ENCODE assay signal across 8 cellular contexts in the genomic region with DNA sequence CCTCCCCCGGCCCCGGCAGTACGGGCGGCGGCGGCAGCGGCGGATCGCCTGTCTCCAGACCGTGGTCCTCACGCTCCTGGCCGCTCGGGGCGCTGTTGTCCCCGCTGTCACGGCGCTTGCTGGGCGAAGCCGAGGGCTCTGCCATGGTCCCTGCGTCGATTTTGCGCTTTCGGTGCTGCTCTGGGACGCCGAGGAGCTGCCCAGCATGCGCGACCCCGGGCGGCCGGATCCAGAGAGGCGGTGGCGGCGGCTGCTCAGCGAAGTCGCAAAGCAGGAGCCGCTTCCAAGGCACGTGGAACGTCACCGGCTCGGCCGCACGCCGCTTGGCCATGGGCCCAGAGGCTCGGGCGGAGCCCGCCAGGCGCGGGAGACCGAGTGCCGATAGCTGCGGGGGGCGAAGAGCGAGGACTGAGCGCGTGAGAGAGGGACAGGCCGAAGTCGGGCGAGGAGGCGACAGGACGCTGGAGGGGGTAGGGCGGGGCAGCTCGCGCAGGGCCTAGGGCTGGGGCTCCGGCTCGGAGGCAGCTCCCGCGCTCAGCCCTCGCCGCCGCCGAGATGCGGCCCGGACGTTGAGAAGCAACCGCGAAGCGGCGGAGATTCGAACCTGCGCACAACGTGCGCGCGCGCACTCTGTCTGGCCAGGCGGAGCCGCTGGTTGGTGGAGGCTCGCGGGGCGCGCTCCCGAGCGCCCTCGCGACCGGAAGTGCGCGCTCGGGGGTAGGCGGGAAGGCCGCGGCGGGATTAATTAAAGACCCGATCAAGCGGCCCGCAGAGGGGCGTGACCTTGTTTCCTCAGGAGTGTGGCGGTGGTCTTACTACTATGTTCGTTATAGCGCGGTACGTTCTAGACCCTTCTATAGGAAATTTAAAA. TPM values are rescaled to one million over a fixed set of nuclear protein-coding genes. Genes with fewer than 3 reads are reported as not detected.
DNase-seq lines count a peak whose midpoint lies in the region; ATAC-seq and TF ChIP-seq lines count a peak whose summit lies in the region.

C9orf40 (minus strand) TSS at position 632 of the 871 bp plus-strand sequence; CDS start at position 331, 301 bp downstream.

- no TSS peak for BruUV-seq in HCT116 (replicated peaks; lab: Mats Ljungman, UMichigan)

- POLR2A ChIA-PET in HCT116 (lab: Charles Lee): interaction anchor here (0.6 to 1.4 kb wide), 6 partner anchors 11 to 149 kb away, joined by 3 to 5 read pairs (median 4); partner anchors contain the start of gene CARNMT1

- TF ChIP-seq CTCF in HCT116 (IDR thresholded peaks at IDR 0.05 in 2 of 3, conservative IDR thresholded peaks at IDR 0.05 in 1 of 3; ENCODE audit: borderline replicate concordance in 1 of 3, insufficient read depth in 1 of 3, low read depth in 2 of 3, low read length in 2 of 3) (peak in 2 of 3 experiments; percentile 66 to 82; a peak in 4 of 6 replicates), MM.1S (IDR thresholded peaks at IDR 0.05; ENCODE audit: low read length) (peak; percentile 65), foreskin fibroblast (IDR thresholded peaks at IDR 0.05; ENCODE audit: low read depth, low read length) (peak; percentile 72)

- H3K9me3 ChIP-seq in HCT116 (ENCODE audit: control insufficient read depth in 1 of 2, insufficient read depth in 1 of 2, low read depth in 1 of 2, low read length in 2 of 2) (no peaks in the 10 kb centered on the region), MM.1S (replicated peaks; ENCODE audit: insufficient read depth, low read length) (no peaks in the 10 kb centered on the region), neuron (ENCODE audit: low read length) (no peaks in the 10 kb centered on the region), subcutaneous abdominal adipose tissue (ENCODE audit: control insufficient read depth in 5 of 5, low read length in 5 of 5) (no peaks in the 10 kb centered on the region)

- ATAC-seq in HCT116: peak; percentile 88

- TF ChIP-seq RAD21 in HCT116 (IDR thresholded peaks at IDR 0.05; ENCODE audit: low read depth): 0 out of 2 replicates have a peak, but pooled peaks have one; percentile 12

- CTCF ChIA-PET in HCT116 (lab: Charles Lee): interaction anchor here (0.7 to 2.0 kb wide), 18 partner anchors 9 to 185 kb away, joined by 3 to 19 read pairs (median 4); partner anchors contain the start of genes CARNMT1, NMRK1 and TRPM6

- peak within 1 kb of the TSS; percentile 99 for H3K27ac ChIP-seq in HCT116 (ENCODE audit: low read depth, low read length)
- H3K27ac ChIP-seq in MM.1S (ENCODE audit: low read length): peak within 1 kb of the TSS; percentile 95
- peak within 1 kb of the TSS; percentile 90 for H3K27ac ChIP-seq in subcutaneous abdominal adipose tissue (ENCODE audit: low read depth, low read length)

- H4K20me1 ChIP-seq in HCT116 (ENCODE audit: insufficient read depth) (no peaks in the 10 kb centered on the region), MM.1S (ENCODE audit: insufficient read depth, low read length) (no peaks in the 10 kb centered on the region)

- H2AFZ ChIP-seq in HCT116 (ENCODE audit: low read depth, low read length, poor library complexity, severe bottlenecking): no peak within 1 kb of the TSS
- H2AFZ ChIP-seq in MM.1S (ENCODE audit: low read length): peak within 1 kb of the TSS; percentile 99
- peak within 1 kb of the TSS; percentile 94 for H2AFZ ChIP-seq in neuron (ENCODE audit: low read depth, low read length)

- H3K79me2 ChIP-seq in HCT116 (ENCODE audit: insufficient read depth, low read length): peaks cover 12% of the 10 kb centered on the region
- H3K79me2 ChIP-seq in MM.1S (ENCODE audit: low read length): peaks cover 12% of the 10 kb centered on the region; the same call in 1 of the 2 replicates

- DNase-seq in GM04503 (ENCODE audit: low read depth): peak; percentile 24
- peak; percentile 81 for DNase-seq in HCT116 (ENCODE audit: low read depth, low spot score)
- peak; percentile 94 for DNase-seq in MM.1S
- DNase-seq in SHP77 treated with DMSO at 0.1 percent for 48 hours (lab: John Stamatoyannopoulos, UW): peak; percentile 42
- DNase-seq in activated effector memory CD4-positive, alpha-beta T cell treated with anti-CD3 and anti-CD28 coated beads, Interleukin-2, amount 50 U/mL, for 16 hours: peak; percentile 97
- peak; percentile 85 to 96 for DNase-seq in foreskin fibroblast

- intact Hi-C loops in HCT116 (cut with micrococcal nuclease): loop anchor here (5.0 to 10.0 kb wide), 4 partner anchors 75 to 232 kb away; partner anchors contain the start of genes CARNMT1, NMRK1 and OSTF1

- H3K27me3 ChIP-seq in HCT116 (ENCODE audit: insufficient read depth, low read length): no peaks in the 10 kb centered on the region
- no peaks in the 10 kb centered on the region for H3K27me3 ChIP-seq in MM.1S (replicated peaks; ENCODE audit: insufficient read depth, low read length)
- H3K27me3 ChIP-seq in neuron (ENCODE audit: insufficient read depth, low read length): no peaks in the 10 kb centered on the region
- no peaks in the 10 kb centered on the region for H3K27me3 ChIP-seq in subcutaneous abdominal adipose tissue (ENCODE audit: control insufficient read depth in 5 of 5, insufficient read depth in 4 of 5, low read length in 5 of 5)

- peaks cover 3 to 15% of the 10 kb centered on the region in 2 experiments; a peak in 2 of 4 replicates for H3K4me1 ChIP-seq in HCT116 (ENCODE audit: control insufficient read depth in 1 of 2, insufficient read depth in 2 of 2, low read length in 2 of 2)
- H3K4me1 ChIP-seq in MM.1S (ENCODE audit: low read length): 0 out of 2 replicates have a peak, but pooled peaks cover 3% of the 10 kb centered on the region
- H3K4me1 ChIP-seq in neuron (ENCODE audit: insufficient read depth, low read length): peaks cover 8% of the 10 kb centered on the region
- H3K4me1 ChIP-seq in subcutaneous abdominal adipose tissue (ENCODE audit: control insufficient read depth in 5 of 5, insufficient read depth in 5 of 5, low read length in 5 of 5): peaks cover 0 to 25% (median 16%) of the 10 kb centered on the region in 5 donors

- H3K4me3 ChIP-seq in HCT116 (replicated peaks in 1 of 2; ENCODE audit: low read depth in 1 of 2, low read length in 2 of 2): peak within 1 kb of the TSS; percentile 86 to 89
- H3K4me3 ChIP-seq in MM.1S (ENCODE audit: low read length): peak within 1 kb of the TSS; percentile 98
- H3K4me3 ChIP-seq in foreskin fibroblast (ENCODE audit: low read depth in 1 of 2, low read length in 2 of 2): peak within 1 kb of the TSS; percentile 87 to 97
- peak within 1 kb of the TSS; percentile 99 for H3K4me3 ChIP-seq in neuron (ENCODE audit: low read length)
- peak within 1 kb of the TSS; percentile 81 to 95 (median 92) for H3K4me3 ChIP-seq in subcutaneous abdominal adipose tissue (ENCODE audit: low read depth in 1 of 5, low read length in 5 of 5)

- no peaks in the 10 kb centered on the region for H3K9me2 ChIP-seq in HCT116 (ENCODE audit: insufficient read depth)
- H3K9me2 ChIP-seq in MM.1S (replicated peaks; ENCODE audit: insufficient read depth, low read length): no peaks in the 10 kb centered on the region

- H3K4me2 ChIP-seq in HCT116 (ENCODE audit: low read length) (peak within 1 kb of the TSS; percentile 94), MM.1S (ENCODE audit: low read depth, low read length) (peak within 1 kb of the TSS; percentile 81)

- H3K9ac ChIP-seq in HCT116 (ENCODE audit: low read length) (peak within 1 kb of the TSS; percentile 85), MM.1S (ENCODE audit: low read length) (peak within 1 kb of the TSS; percentile 100), subcutaneous abdominal adipose tissue (ENCODE audit: low read length in 5 of 5) (peak within 1 kb of the TSS; percentile 84 to 96 (median 95))

- RAD21 ChIA-PET in HCT116 (lab: Charles Lee; ENCODE audit: low non-redundant PET in 1 of 2, low total read pairs in 2 of 2, uncharacterized antibody in 2 of 2, unreplicated experiment in 2 of 2): no interaction called here

- H3F3A ChIP-seq in MM.1S (ENCODE audit: insufficient read depth, low read length): peaks cover 9% of the 10 kb centered on the region; the same call in 1 of the 2 replicates

- no peak for TF ChIP-seq POLR2A in HCT116 (IDR thresholded peaks at IDR 0.05; ENCODE audit: borderline replicate concordance, extremely low read depth, insufficient read depth, insufficient read length)

- H3K36me3 ChIP-seq in HCT116 (ENCODE audit: control insufficient read depth in 1 of 2, insufficient read depth in 2 of 2, low read length in 2 of 2) (no peaks in the 10 kb centered on the region), MM.1S (replicated peaks; ENCODE audit: insufficient read depth, low read length) (no peaks in the 10 kb centered on the region), neuron (ENCODE audit: insufficient read depth, low read length) (no peaks in the 10 kb centered on the region), subcutaneous abdominal adipose tissue (ENCODE audit: control insufficient read depth in 5 of 5, insufficient read depth in 5 of 5, low read length in 5 of 5) (no peaks in the 10 kb centered on the region)

TF ChIP-seq in HCT116, 20 proteins besides CTCF, POLR2A, EP300 and RAD21 (continues in another document):
- TF ChIP-seq SRF (IDR thresholded peaks at IDR 0.05; ENCODE audit: low read depth) (no peak), CBX3 (IDR thresholded peaks at IDR 0.05; ENCODE audit: low read depth) (peak; percentile 51), JUND (IDR thresholded peaks at IDR 0.05) (no peak), MAX (IDR thresholded peaks at IDR 0.05) (peak; percentile 85; the same call in 1 of the 2 replicates), FOSL1 (IDR thresholded peaks at IDR 0.05; ENCODE audit: low read depth) (no peak), TCF7L2 (IDR thresholded peaks at IDR 0.05; ENCODE audit: borderline replicate concordance, extremely low read depth, insufficient read depth, insufficient read length) (peak; percentile 80), ZNF274 (IDR thresholded peaks at IDR 0.05; ENCODE audit: low read depth, low read length) (no peak), YY1 (IDR thresholded peaks at IDR 0.05; ENCODE audit: extremely low read depth, insufficient replicate concordance, low read depth, low read length) (peak; percentile 19)
- TF ChIP-seq, protein P1, sequence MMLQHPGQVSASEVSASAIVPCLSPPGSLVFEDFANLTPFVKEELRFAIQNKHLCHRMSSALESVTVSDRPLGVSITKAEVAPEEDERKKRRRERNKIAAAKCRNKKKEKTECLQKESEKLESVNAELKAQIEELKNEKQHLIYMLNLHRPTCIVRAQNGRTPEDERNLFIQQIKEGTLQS (IDR thresholded peaks at IDR 0.05): no peak

RNA-seq across cellular contexts. Expression of gene C9orf40, which starts in this region (rescaled TPM):
- 12.8 TPM for total RNA-seq in HCT116 (2021; ENCODE audit: unreplicated experiment)
- 4.3 and 5.4 TPM in 2 replicates for polyA plus RNA-seq in HCT116 (2012)

Comparison
In these comparisons a context has a peak if more than half of its experiments do, and no peak if none do; other contexts are left out.
1. Peak in every context shown above with its lines: DNase-seq, ATAC-seq, H3K4me3 ChIP-seq and H3K27ac ChIP-seq.
2. DNase-seq: peak in every context shown above with its lines; median percentile 97 in activated effector memory CD4-positive, alpha-beta T cell treated with anti-CD3 and anti-CD28 coated beads, Interleukin-2, amount 50 U/mL, for 16 hours; 94 in MM.1S; 90 in foreskin fibroblast; 81 in HCT116; 42 in SHP77 treated with DMSO at 0.1 percent for 48 hours; 24 in GM04503.